10 cellular contexts compared by ENCODE assay signal in the genomic region with DNA sequence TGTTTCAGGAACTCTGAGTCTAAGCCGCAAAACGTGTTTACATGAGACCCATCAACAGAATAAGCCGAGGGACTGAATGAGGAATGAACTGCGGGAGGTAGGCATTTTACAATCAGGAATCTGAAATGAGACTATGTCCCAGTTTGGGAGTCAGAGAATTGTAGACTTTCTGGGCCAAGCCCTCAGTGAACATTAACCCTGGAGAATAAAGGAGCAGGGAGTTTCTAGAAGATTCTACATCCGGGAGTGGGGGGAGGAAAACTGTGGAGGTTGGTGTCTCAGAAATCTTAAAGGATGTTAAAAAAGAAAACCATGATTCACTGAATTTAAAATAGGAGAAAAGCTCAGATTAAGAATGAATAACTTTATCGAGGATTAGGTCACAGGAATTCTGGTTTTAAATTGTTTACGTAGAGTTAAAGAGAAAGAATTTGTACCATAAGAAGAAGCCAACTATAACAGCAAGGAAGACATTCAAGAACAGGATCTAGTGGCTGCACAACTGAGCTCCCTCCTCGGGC. TPM values are rescaled to one million over a fixed set of nuclear protein-coding genes. Genes with fewer than 3 reads are reported as not detected.
DNase-seq lines count a peak whose midpoint lies in the region; ATAC-seq and TF ChIP-seq lines count a peak whose summit lies in the region.
"Had no signal": no experiment of that assay in that cellular context is flagged by ENCODE, and none has a peak within 500 bp of the region (broad histone marks: within the 10 kb centered on the region; RNA-seq: fewer than 3 reads in every experiment).

No MANE protein-coding gene starts in this region.

- H3K4me3 ChIP-seq in endocrine pancreas (ENCODE audit: control insufficient read depth, insufficient read depth, low read length) (peak overlapping the region; percentile 41), mucosa of descending colon (no peak overlapping the region)

- H3K36me3 ChIP-seq in endocrine pancreas (ENCODE audit: control insufficient read depth, insufficient read depth, low read length) (no peaks in the 10 kb centered on the region), mucosa of descending colon (ENCODE audit: low read depth) (no peaks in the 10 kb centered on the region)

- H3K4me1 ChIP-seq in endocrine pancreas (ENCODE audit: control insufficient read depth, insufficient read depth, low read length) (peaks cover 9% of the 10 kb centered on the region), mucosa of descending colon (ENCODE audit: low read depth) (peaks cover 33% of the 10 kb centered on the region)

- ATAC-seq in mucosa of descending colon (peak; percentile 56), GM18505 (IDR thresholded peaks at IDR 0.05; ENCODE audit: unreplicated experiment) (no peak), HG03521 (IDR thresholded peaks at IDR 0.05; ENCODE audit: unreplicated experiment) (no peak)

- intact Hi-C loops in mucosa of descending colon (cut with DNase I, micrococcal nuclease) = no loop called here

- H3K27me3 Mint-ChIP-seq in type B pancreatic cell = peaks cover 7% of the 10 kb centered on the region

- TF ChIP-seq POLR2A in GM18505 (IDR thresholded peaks at IDR 0.05; ENCODE audit: borderline replicate concordance, extremely low read depth, insufficient read depth, insufficient read length) = no peak

- H3K4me1 Mint-ChIP-seq in type B pancreatic cell (ENCODE audit: unreplicated experiment) = peaks cover 33% of the 10 kb centered on the region

- no peaks in the 10 kb centered on the region for H3K9me3 Mint-ChIP-seq in type B pancreatic cell
- H3K9me3 Mint-ChIP-seq: activated T-helper 2 cell treated with anti-CD3 and anti-CD28 coated beads, Interferon-gamma antibody, Interleukin-2, Interleukin-4, amounts not matched to agents 10 μg/mL and 5 μg/mL and 100 μg/mL, durations not matched to agents 14 hours and 24 hours and 36 hours had no signal

- H3K36me3 Mint-ChIP-seq in type B pancreatic cell = no peaks in the 10 kb centered on the region

- DNase-seq in NCI-H1417 (lab: John Stamatoyannopoulos, UW) = peak in 2 of 3 experiments; percentile 11 to 49
- no peak for DNase-seq in NCI-H1417 treated with DMSO at 0.1 percent for 48 hours (lab: John Stamatoyannopoulos, UW)
- DNase-seq in mucosa of descending colon = peak in 1 of 3 donors; percentile 80
- no peak for DNase-seq in type B pancreatic cell (ENCODE audit: extremely low spot score, unreplicated experiment)
- no peak for DNase-seq in NCI-H82 treated with DMSO at 0.1 percent for 48 hours (lab: John Stamatoyannopoulos, UW; ENCODE audit: unreplicated experiment)

- peak overlapping the region; percentile 80 for H3K4me3 Mint-ChIP-seq in type B pancreatic cell

- H3K9me3 ChIP-seq in endocrine pancreas (ENCODE audit: control insufficient read depth, low read length) (no peaks in the 10 kb centered on the region), mucosa of descending colon (no peaks in the 10 kb centered on the region)

- peak overlapping the region; percentile 32 for H3K9ac ChIP-seq in endocrine pancreas (ENCODE audit: control insufficient read depth, insufficient read depth, low read length)

- TF ChIP-seq CTCF in mucosa of descending colon (IDR thresholded peaks at IDR 0.05) (no peak), type B pancreatic cell (conservative IDR thresholded peaks at IDR 0.05) (no peak)

- H3K27me3 ChIP-seq in endocrine pancreas (ENCODE audit: control insufficient read depth, insufficient read depth, low read length) = no peaks in the 10 kb centered on the region

- H3K27ac Mint-ChIP-seq in type B pancreatic cell = peak overlapping the region; percentile 92
- H3K27ac Mint-ChIP-seq: activated T-helper 2 cell treated with anti-CD3 and anti-CD28 coated beads, Interferon-gamma antibody, Interleukin-2, Interleukin-4, amounts not matched to agents 10 μg/mL and 5 μg/mL and 100 μg/mL, durations not matched to agents 14 hours and 24 hours and 36 hours had no signal

RNA-seq across cellular contexts. Expression of a gene that starts 18.5 kb away (rescaled TPM):
- total RNA-seq in mucosa of descending colon (10 to 100 TPM in 1 of 3 donors, 1 to 10 TPM in 2; 5.6 to 14.6 (median 7.2) TPM), type B pancreatic cell (ENCODE audit: low replicate concordance) (7.0 and 18.0 TPM in 2 replicates)

RNA-seq across cellular contexts. Expression of a gene that starts 43.6 kb away (rescaled TPM):
- total RNA-seq in mucosa of descending colon (not detected), type B pancreatic cell (ENCODE audit: low replicate concordance) (not detected in 2 replicates)
- total RNA-seq: activated T-helper 2 cell treated with anti-CD3 and anti-CD28 coated beads, Interferon-gamma antibody, Interleukin-2, Interleukin-4, amounts not matched to agents 10 μg/mL and 5 μg/mL and 100 μg/mL, durations not matched to agents 14 hours and 24 hours and 36 hours; myocyte had no signal

Comparison
In these comparisons a context has a peak if more than half of its experiments do, and no peak if none do; other contexts are left out.
1. DNase-seq: peak in NCI-H1417 (2 of 3); none in NCI-H1417 treated with DMSO at 0.1 percent for 48 hours (single experiment), type B pancreatic cell (single experiment) and NCI-H82 treated with DMSO at 0.1 percent for 48 hours (single experiment).